Comparison of ENCODE assay signal across 16 cellular contexts in genomic region chr1:170700842-170701305, GRCh38. TPM values are rescaled to one million over a fixed set of nuclear protein-coding genes. Genes with fewer than 3 reads are reported as not detected.
A peak's percentile ranks its signal among the peaks of the same experiment; 100 is the strongest.
DNase-seq lines count a peak whose midpoint lies in the region; ATAC-seq and TF ChIP-seq lines count a peak whose summit lies in the region.
"Had no signal": no experiment of that assay in that cellular context is flagged by ENCODE, and none has a peak within 500 bp of the region (broad histone marks: within the 10 kb centered on the region; RNA-seq: fewer than 3 reads in every experiment).

No MANE protein-coding gene starts in this region.

- H3K23ac ChIP-seq in mesenchymal stem cell (ENCODE audit: low read length in 2 of 2): no peak overlapping the region

- H4K8ac ChIP-seq in mesenchymal stem cell (ENCODE audit: low read length): no peak overlapping the region

- peaks cover 3% of the 10 kb centered on the region; the same call in 1 of the 2 replicates for H3K9me3 Mint-ChIP-seq in HFFc6

- no peaks in the 10 kb centered on the region for H3K9me3 ChIP-seq in mesenchymal stem cell (ENCODE audit: control insufficient read depth, low read length)
- H3K9me3 ChIP-seq: thyroid gland had no signal

- H3K4ac ChIP-seq in mesenchymal stem cell (ENCODE audit: low read depth in 1 of 2, low read length in 2 of 2): no peak overlapping the region

- H3K79me1 ChIP-seq in mesenchymal stem cell (replicated peaks; ENCODE audit: low read length, poor library complexity, severe bottlenecking): no peaks in the 10 kb centered on the region

- H3K27me3 ChIP-seq in brain microvascular endothelial cell (replicated peaks): no peaks in the 10 kb centered on the region
- H3K27me3 ChIP-seq in mesenchymal stem cell (ENCODE audit: control insufficient read depth in 1 of 2, insufficient read depth in 1 of 2, low read length in 2 of 2): no peaks in the 10 kb centered on the region
- H3K27me3 ChIP-seq: thyroid gland had no signal

- H3K4me2 ChIP-seq in mesenchymal stem cell (ENCODE audit: low read length, poor library complexity, severe bottlenecking): no peak overlapping the region

- H2BK5ac ChIP-seq in mesenchymal stem cell (ENCODE audit: low read depth, low read length, poor library complexity, severe bottlenecking): no peak overlapping the region

- no peak overlapping the region for H2BK120ac ChIP-seq in mesenchymal stem cell (ENCODE audit: low read depth, low read length)

- no peaks in the 10 kb centered on the region; the same call in 1 of the 2 replicates for H3K27me3 Mint-ChIP-seq in HFFc6 (ENCODE audit: insufficient read depth)

- DNase-seq in A172 (ENCODE audit: low spot score) (peak; percentile 35), HFFc6 (peak; percentile 78), brain microvascular endothelial cell (no peak), mesenchymal stem cell (peak; percentile 64), T-helper 2 cell (no peak), hypothalamus (lab: John Stamatoyannopoulos, UW) (no peak), posterior vena cava (ENCODE audit: low spot score) (no peak)
- DNase-seq: activated gamma-delta T cell treated with Interleukin-2 at 50 U/mL for 16 hours; hippocampal formation; left cardiac atrium; NCI-H1694 treated with DMSO at 0.1 percent for 48 hours; NCI-H446 treated with DMSO at 0.1 percent for 48 hours; stimulated activated CD4-positive, alpha-beta T cell treated with anti-CD3 and anti-CD28 coated beads, Interleukin-1b, Interleukin-23, amount 100 ng/mL, for 48 hours; thyroid gland had no signal

- no peak overlapping the region for H2AK5ac ChIP-seq in mesenchymal stem cell (ENCODE audit: low read length, severe bottlenecking)

- H2BK15ac ChIP-seq in mesenchymal stem cell (ENCODE audit: low read depth, poor library complexity, severe bottlenecking): no peak overlapping the region

- no peaks in the 10 kb centered on the region for H3K4me1 ChIP-seq in mesenchymal stem cell (ENCODE audit: control insufficient read depth, insufficient read depth, low read depth, low read length)

- H3K4me3 Mint-ChIP-seq in HFFc6: peak overlapping the region; percentile 58

- H3K4me1 Mint-ChIP-seq in HFFc6 (ENCODE audit: low read depth): peaks cover 96% of the 10 kb centered on the region

- no peak overlapping the region for H4K91ac ChIP-seq in mesenchymal stem cell (ENCODE audit: low read length)

- in situ Hi-C loops in brain microvascular endothelial cell (cut with HindIII; ENCODE audit: low pct_ligation_motif_present, low sequenced_read_pairs): no loop called here

- peak overlapping the region; percentile 91 for H3K27ac Mint-ChIP-seq in HFFc6
- H3K27ac Mint-ChIP-seq: progenitor cell of endocrine pancreas had no signal

- TF ChIP-seq CTCF in HFFc6 (IDR thresholded peaks at IDR 0.05): no peak
- no peak for TF ChIP-seq CTCF in brain microvascular endothelial cell (IDR thresholded peaks at IDR 0.05; ENCODE audit: low read depth, low read length, missing control alignments)

- no peak for ATAC-seq in GM18909 (IDR thresholded peaks at IDR 0.05; ENCODE audit: poor library complexity, unreplicated experiment)

- H3K9ac ChIP-seq in mesenchymal stem cell (ENCODE audit: low read length): peak overlapping the region; percentile 76

- peak overlapping the region in 1 of 2 experiments; percentile 38 for H3K18ac ChIP-seq in mesenchymal stem cell (ENCODE audit: low read depth in 1 of 2, low read length in 2 of 2)

- H2BK12ac ChIP-seq in mesenchymal stem cell (ENCODE audit: low read length in 2 of 2): no peak overlapping the region

- no peak overlapping the region for H3K14ac ChIP-seq in mesenchymal stem cell (ENCODE audit: low read length in 2 of 2)

- H3K4me3 ChIP-seq in brain microvascular endothelial cell (ENCODE audit: low read depth, low read length) (no peak overlapping the region), mesenchymal stem cell (ENCODE audit: insufficient read depth in 1 of 2, low read depth in 1 of 2, low read length in 2 of 2) (peak overlapping the region in 1 of 2 experiments; percentile 48)
- H3K4me3 ChIP-seq: thyroid gland had no signal

- no peaks in the 10 kb centered on the region for H3K36me3 ChIP-seq in brain microvascular endothelial cell (replicated peaks)
- H3K36me3 ChIP-seq in mesenchymal stem cell (ENCODE audit: control insufficient read depth in 1 of 2, insufficient read depth in 2 of 2, low read depth in 1 of 2, low read length in 2 of 2): peaks cover 0 to 77% of the 10 kb centered on the region in 2 experiments
- H3K36me3 ChIP-seq: thyroid gland had no signal

- H3K27ac ChIP-seq in brain microvascular endothelial cell (peak overlapping the region; percentile 61), mesenchymal stem cell (ENCODE audit: low read length, poor library complexity, severe bottlenecking) (no peak overlapping the region)

- WGBS in mesenchymal stem cell: 73% methylated on average over 1 of the region's 1 CpG

- intact Hi-C loops in posterior vena cava (cut with DNase I): no loop called here

- peaks cover 71% of the 10 kb centered on the region for H3K36me3 Mint-ChIP-seq in HFFc6 (ENCODE audit: low read depth)

- H2AFZ ChIP-seq in mesenchymal stem cell (ENCODE audit: low read depth, low read length): no peak overlapping the region

RNA-seq across cellular contexts. Expression of gene PRRX1, which starts 36.9 kb away (rescaled TPM):
- 14.0 and 18.2 TPM in 2 replicates for total RNA-seq in A172 (2014; rRNA removed; shearing (Covaris generic))
- total RNA-seq in HFFc6 (2021; fragmentation: NEBNext Ultra II Directional; extraction: Animal tissue kit (Norgen Biotek cat#: 25700)): 100 to 1,000 TPM; 151 to 310 (median 270) TPM
- polyA plus RNA-seq in mesenchymal stem cell (2013, experiment 1 of 2): 0.66 TPM
- polyA plus RNA-seq in mesenchymal stem cell (2013, experiment 2 of 2): 0.56 TPM
- total RNA-seq in posterior vena cava: 100 to 1,000 TPM; 240 to 244 TPM

Comparison
In these comparisons a context has a peak if more than half of its experiments do, and no peak if none do; other contexts are left out.
1. DNase-seq: peak in A172 (single experiment), HFFc6 (single experiment) and mesenchymal stem cell (single experiment); none in brain microvascular endothelial cell (single experiment), T-helper 2 cell (0 of 5), hypothalamus (0 of 51) and posterior vena cava (single experiment).